26 cellular contexts compared by ENCODE assay signal in the genomic region with DNA sequence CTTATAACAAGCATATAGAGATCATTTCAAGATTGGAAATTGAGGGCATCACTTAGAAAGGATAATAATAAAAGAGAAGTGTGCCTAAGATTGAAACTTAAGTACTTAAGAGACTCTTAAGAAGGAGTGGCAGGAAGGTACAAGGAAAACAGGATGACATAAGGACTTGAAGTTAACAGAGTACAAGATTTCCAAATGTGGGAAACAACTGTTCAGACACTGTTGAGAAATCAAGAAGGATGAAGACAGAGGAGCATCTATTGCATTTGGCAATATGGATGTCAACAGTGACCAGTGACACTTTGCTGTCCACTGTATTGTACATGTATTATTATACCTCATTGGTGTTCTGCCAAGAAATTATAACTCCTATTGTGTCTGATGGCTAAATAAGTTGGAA.
A peak's percentile ranks its signal among the peaks of the same experiment; 100 is the strongest.
DNase-seq lines count a peak whose midpoint lies in the region; ATAC-seq and TF ChIP-seq lines count a peak whose summit lies in the region.
"Had no signal": no experiment of that assay in that cellular context is flagged by ENCODE, and none has a peak within 500 bp of the region (broad histone marks: within the 10 kb centered on the region; RNA-seq: fewer than 3 reads in every experiment).

No MANE protein-coding gene starts in this region.

- H3K36me3 Mint-ChIP-seq in HFFc6 (ENCODE audit: low read depth), result no peaks in the 10 kb centered on the region; the same call in 1 of the 2 replicates
- no peaks in the 10 kb centered on the region for H3K36me3 Mint-ChIP-seq in stimulated activated naive B cell treated with anti-CD40 and anti-IgM and Interleukin-4, amounts not matched to agents 10 μg/mL and 1 μg/mL and 100 μg/mL, for 72 hours
- H3K36me3 Mint-ChIP-seq: naive B cell had no signal

- H3K27me3 ChIP-seq in osteoblast (ENCODE audit: insufficient read depth, low read length), result no peaks in the 10 kb centered on the region
- H3K27me3 ChIP-seq: sigmoid colon, thyroid gland had no signal

- H3K9me3 ChIP-seq in osteoblast (ENCODE audit: low read depth, low read length), result no peaks in the 10 kb centered on the region
- H3K9me3 ChIP-seq: thyroid gland had no signal

- H3K27ac Mint-ChIP-seq in HFFc6, result no peak overlapping the region
- no peak overlapping the region for H3K27ac Mint-ChIP-seq in stimulated activated naive B cell treated with anti-CD40 and anti-IgM and Interleukin-4, amounts not matched to agents 10 μg/mL and 1 μg/mL and 100 μg/mL, for 72 hours
- H3K27ac Mint-ChIP-seq: mesothelial cell of epicardium; naive B cell; stimulated activated naive CD8-positive, alpha-beta T cell treated with anti-CD3 and anti-CD28 coated beads, Interleukin-15, Interleukin-2, amounts not matched to agents 100 ng/mL and 50 ng/mL, for 24 hours had no signal

- TF ChIP-seq CTCF in HFFc6 (IDR thresholded peaks at IDR 0.05) (no peak), osteoblast (IDR thresholded peaks at IDR 0.05; ENCODE audit: extremely low read depth, low read depth, low read length) (no peak)

- no peaks in the 10 kb centered on the region for H3K36me3 ChIP-seq in osteoblast (ENCODE audit: insufficient read depth, low read length)
- H3K36me3 ChIP-seq: sigmoid colon, thyroid gland had no signal

- no peaks in the 10 kb centered on the region for H4K20me1 ChIP-seq in osteoblast (ENCODE audit: insufficient read depth, low read length)

- peaks cover 4% of the 10 kb centered on the region for H3K27me3 Mint-ChIP-seq in HFFc6 (ENCODE audit: insufficient read depth)
- H3K27me3 Mint-ChIP-seq in stimulated activated naive B cell treated with anti-CD40 and anti-IgM and Interleukin-4, amounts not matched to agents 10 μg/mL and 1 μg/mL and 100 μg/mL, for 72 hours, result no peaks in the 10 kb centered on the region
- H3K27me3 Mint-ChIP-seq: naive B cell; stimulated activated naive CD8-positive, alpha-beta T cell treated with anti-CD3 and anti-CD28 coated beads, Interleukin-15, Interleukin-2, amounts not matched to agents 100 ng/mL and 50 ng/mL, for 24 hours had no signal

- H3K4me3 ChIP-seq in osteoblast (ENCODE audit: insufficient read depth, low read length), result no peak overlapping the region
- H3K4me3 ChIP-seq: psoas muscle, sigmoid colon, thyroid gland had no signal

- H3K79me2 ChIP-seq in osteoblast (ENCODE audit: insufficient read depth, low read length), result no peaks in the 10 kb centered on the region

- no peak overlapping the region for H3K27ac ChIP-seq in osteoblast (ENCODE audit: low read depth, low read length)
- H3K27ac ChIP-seq: psoas muscle, sigmoid colon, thyroid gland had no signal

- H3K4me2 ChIP-seq in osteoblast (ENCODE audit: insufficient read depth, low read length), result no peak overlapping the region

- H3K4me3 Mint-ChIP-seq in HFFc6, result peak overlapping the region; percentile 11; the same call in 1 of the 2 replicates
- H3K4me3 Mint-ChIP-seq in stimulated activated naive B cell treated with anti-CD40 and anti-IgM and Interleukin-4, amounts not matched to agents 10 μg/mL and 1 μg/mL and 100 μg/mL, for 72 hours, result no peak overlapping the region
- H3K4me3 Mint-ChIP-seq: mesothelial cell of epicardium; naive B cell; stimulated activated naive CD8-positive, alpha-beta T cell treated with anti-CD3 and anti-CD28 coated beads, Interleukin-15, Interleukin-2, amounts not matched to agents 100 ng/mL and 50 ng/mL, for 24 hours had no signal

- no peak for DNase-seq in HFFc6
- DNase-seq in amniotic epithelial cell (ENCODE audit: low read depth), result peak; percentile 13
- peak; percentile 16 for DNase-seq in fibroblast of peridontal ligament (ENCODE audit: extremely low read depth)
- DNase-seq in osteoblast (ENCODE audit: insufficient read length, low spot score, missing footprints), result no peak
- DNase-seq in stimulated activated naive B cell treated with anti-CD40 and anti-IgM and Interleukin-4, amounts not matched to agents 10 μg/mL and 1 μg/mL and 100 μg/mL, for 72 hours, result no peak
- no peak for DNase-seq in stimulated activated CD4-positive, alpha-beta T cell treated with anti-CD3 and anti-CD28 coated beads, Interleukin-2, amount 100 ng/mL, for 24 hours
- DNase-seq in activated CD8-positive, alpha-beta memory T cell treated with anti-CD3 and anti-CD28 coated beads for 24 hours, result no peak
- DNase-seq: activated CD4-positive, alpha-beta T cell treated with anti-CD3 and anti-CD28 coated beads for 4 hours; activated effector memory CD4-positive, alpha-beta T cell treated with anti-CD3 and anti-CD28 coated beads, Interleukin-2, amount 50 U/mL, for 16 hours; activated T-cell treated with anti-CD3 and anti-CD28 coated beads, Interleukin-2, amount 50 U/mL, for 1 hour; C1 segment of cervical spinal cord; DND-41; foreskin melanocyte; Karpas-422; left colon; naive B cell; NCI-H1694 treated with DMSO at 0.1 percent for 48 hours; NCI-H2171; NCI-H510A treated with DMSO at 0.1 percent for 48 hours; nucleus accumbens; psoas muscle; sigmoid colon; stimulated activated CD4-positive, alpha-beta T cell treated with anti-CD3 and anti-CD28 coated beads, Interleukin-15, amount 100 ng/mL, for 24 hours; thyroid gland had no signal

- peak overlapping the region; percentile 72 for H2AFZ ChIP-seq in osteoblast (ENCODE audit: low read length)

- H3K4me1 ChIP-seq in osteoblast (ENCODE audit: insufficient read depth, low read length), result no peaks in the 10 kb centered on the region
- H3K4me1 ChIP-seq: psoas muscle, thyroid gland had no signal

- ATAC-seq in stimulated activated naive B cell treated with anti-CD40 and anti-IgM and Interleukin-4, amounts not matched to agents 10 μg/mL and 1 μg/mL and 100 μg/mL, for 72 hours (replicated peaks), result no peak
- ATAC-seq: left colon, psoas muscle had no signal

- H3K4me1 Mint-ChIP-seq in HFFc6 (ENCODE audit: low read depth), result peaks cover 26% of the 10 kb centered on the region
- peaks cover 0 to 3% of the 10 kb centered on the region in 2 donors for H3K4me1 Mint-ChIP-seq in stimulated activated naive B cell treated with anti-CD40 and anti-IgM and Interleukin-4, amounts not matched to agents 10 μg/mL and 1 μg/mL and 100 μg/mL, for 72 hours
- H3K4me1 Mint-ChIP-seq: mesothelial cell of epicardium, naive B cell had no signal

- H3K9me3 Mint-ChIP-seq in HFFc6, result no peaks in the 10 kb centered on the region
- H3K9me3 Mint-ChIP-seq in stimulated activated naive B cell treated with anti-CD40 and anti-IgM and Interleukin-4, amounts not matched to agents 10 μg/mL and 1 μg/mL and 100 μg/mL, for 72 hours, result no peaks in the 10 kb centered on the region
- H3K9me3 Mint-ChIP-seq: naive B cell had no signal

Comparison
In these comparisons a context has a peak if more than half of its experiments do, and no peak if none do; other contexts are left out.
1. DNase-seq: peak in amniotic epithelial cell (single experiment) and fibroblast of peridontal ligament (single experiment); none in HFFc6 (single experiment), osteoblast (single experiment), stimulated activated naive B cell treated with anti-CD40 and anti-IgM and Interleukin-4, amounts not matched to agents 10 μg/mL and 1 μg/mL and 100 μg/mL, for 72 hours (single experiment), stimulated activated CD4-positive, alpha-beta T cell treated with anti-CD3 and anti-CD28 coated beads, Interleukin-2, amount 100 ng/mL, for 24 hours (0 of 2) and activated CD8-positive, alpha-beta memory T cell treated with anti-CD3 and anti-CD28 coated beads for 24 hours (single experiment).